In the genomic region with DNA sequence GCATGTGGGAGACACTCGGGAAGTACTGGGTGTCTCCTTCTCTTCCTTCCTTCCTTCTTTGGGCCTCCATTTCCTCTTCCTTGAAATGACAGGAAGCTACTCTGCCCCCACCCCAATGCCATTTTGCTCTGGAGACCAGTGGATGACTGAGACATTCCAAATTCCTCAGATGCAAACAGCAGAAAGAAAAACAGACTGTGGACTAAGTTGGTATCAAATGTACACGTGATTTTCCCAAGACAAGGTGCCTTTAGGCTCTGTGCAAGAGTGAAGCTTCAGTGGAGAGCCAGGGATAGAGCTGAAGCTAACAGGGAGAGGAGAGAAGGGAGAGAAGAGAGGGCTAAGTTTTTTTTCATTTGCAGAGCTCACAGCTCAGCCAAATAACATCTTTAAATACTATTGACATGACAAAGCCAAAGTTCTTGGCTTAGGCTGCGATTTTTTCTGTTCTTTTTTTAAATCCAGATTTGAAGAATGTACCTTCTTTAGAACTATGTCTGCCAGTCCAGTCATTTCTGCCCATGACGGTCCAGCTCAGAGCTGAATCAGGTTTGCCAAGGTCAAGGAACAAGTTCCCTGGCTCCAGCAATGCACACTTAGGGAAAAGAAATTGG, we compare ENCODE assay signal across 11 cellular contexts.
DNase-seq lines count a peak whose midpoint lies in the region; ATAC-seq and TF ChIP-seq lines count a peak whose summit lies in the region.
"Had no signal": no experiment of that assay in that cellular context is flagged by ENCODE, and none has a peak within 500 bp of the region (broad histone marks: within the 10 kb centered on the region; RNA-seq: fewer than 3 reads in every experiment).

No MANE protein-coding gene starts in this region.

- no peak for TF ChIP-seq CTCF in thoracic aorta (IDR thresholded peaks at IDR 0.05)

- intact Hi-C loops in posterior cingulate gyrus (cut with DNase I) = no loop called here

- POLR2A ChIA-PET in activated CD4-positive, alpha-beta memory T cell treated with anti-CD3 and anti-CD28 coated beads, Interleukin-2, amount 10 ng/mL, durations not matched to agents 7 days and 5 days (lab: Charles Lee) = interaction anchor here (1.0 to 1.6 kb wide), 2 partner anchors 17 to 26 kb away, joined by 5 to 6 read pairs; no protein-coding TSS in a partner anchor

- peak overlapping the region; percentile 40 for H3K27ac Mint-ChIP-seq in activated CD4-positive, alpha-beta memory T cell treated with anti-CD3 and anti-CD28 coated beads, Interleukin-2, amount 10 ng/mL, durations not matched to agents 7 days and 5 days
- H3K27ac Mint-ChIP-seq in immature natural killer cell = peak overlapping the region; percentile 77 to 97 (median 90)
- H3K27ac Mint-ChIP-seq: stimulated activated naive CD8-positive, alpha-beta T cell treated with anti-CD3 and anti-CD28 coated beads, Interleukin-15, amount 100 ng/mL, for 72 hours had no signal

- H3K4me1 Mint-ChIP-seq in activated CD4-positive, alpha-beta memory T cell treated with anti-CD3 and anti-CD28 coated beads, Interleukin-2, amount 10 ng/mL, durations not matched to agents 7 days and 5 days = peaks cover 33% of the 10 kb centered on the region
- peaks cover 45 to 49% of the 10 kb centered on the region in 2 donors for H3K4me1 Mint-ChIP-seq in immature natural killer cell

- peak; percentile 43 for DNase-seq in activated CD8-positive, alpha-beta memory T cell treated with anti-CD3 and anti-CD28 coated beads, Interleukin-2, amount 50 U/mL, for 48 hours
- DNase-seq in activated CD8-positive, alpha-beta memory T cell treated with anti-CD3 and anti-CD28 coated beads for 24 hours = no peak
- no peak for DNase-seq in activated CD4-positive, alpha-beta memory T cell treated with anti-CD3 and anti-CD28 coated beads, Interleukin-2, amount 10 ng/mL, durations not matched to agents 7 days and 5 days
- DNase-seq in immature natural killer cell = no peak
- no peak for DNase-seq in thoracic aorta (ENCODE audit: low spot score)
- DNase-seq in stimulated activated CD8-positive, alpha-beta memory T cell treated with anti-CD3 and anti-CD28 coated beads, Interleukin-4, amount 100 ng/mL, for 48 hours = no peak
- DNase-seq in islet precursor cell = no peak
- no peak for DNase-seq in posterior cingulate gyrus
- DNase-seq: head of caudate nucleus; stimulated activated naive CD8-positive, alpha-beta T cell treated with anti-CD3 and anti-CD28 coated beads, Interleukin-15, amount 100 ng/mL, for 72 hours had no signal

- H3K27me3 Mint-ChIP-seq in activated CD4-positive, alpha-beta memory T cell treated with anti-CD3 and anti-CD28 coated beads, Interleukin-2, amount 10 ng/mL, durations not matched to agents 7 days and 5 days = no peaks in the 10 kb centered on the region
- peaks cover 0 to 2% (median 0%) of the 10 kb centered on the region in 3 donors for H3K27me3 Mint-ChIP-seq in immature natural killer cell (ENCODE audit: low read depth in 3 of 3)
- H3K27me3 Mint-ChIP-seq: stimulated activated naive CD8-positive, alpha-beta T cell treated with anti-CD3 and anti-CD28 coated beads, Interleukin-15, amount 100 ng/mL, for 72 hours had no signal

- H3K36me3 ChIP-seq in thoracic aorta = no peaks in the 10 kb centered on the region
- H3K36me3 ChIP-seq: prostate gland had no signal

- no peaks in the 10 kb centered on the region for H3K27me3 ChIP-seq in thoracic aorta (replicated peaks; ENCODE audit: insufficient read depth)

- no peaks in the 10 kb centered on the region for H3K9me3 Mint-ChIP-seq in activated CD4-positive, alpha-beta memory T cell treated with anti-CD3 and anti-CD28 coated beads, Interleukin-2, amount 10 ng/mL, durations not matched to agents 7 days and 5 days
- H3K9me3 Mint-ChIP-seq in immature natural killer cell = no peaks in the 10 kb centered on the region
- H3K9me3 Mint-ChIP-seq: stimulated activated naive CD8-positive, alpha-beta T cell treated with anti-CD3 and anti-CD28 coated beads, Interleukin-15, amount 100 ng/mL, for 72 hours had no signal

- CTCF ChIA-PET in activated CD4-positive, alpha-beta memory T cell treated with anti-CD3 and anti-CD28 coated beads, Interleukin-2, amount 10 ng/mL, durations not matched to agents 7 days and 5 days (lab: Charles Lee) = interaction anchor here (0.8 kb wide), 1 partner anchor 348 kb away, joined by 3 read pairs; no protein-coding TSS in a partner anchor

- no peaks in the 10 kb centered on the region for H3K36me3 Mint-ChIP-seq in activated CD4-positive, alpha-beta memory T cell treated with anti-CD3 and anti-CD28 coated beads, Interleukin-2, amount 10 ng/mL, durations not matched to agents 7 days and 5 days (ENCODE audit: low read depth)
- H3K36me3 Mint-ChIP-seq in immature natural killer cell = no peaks in the 10 kb centered on the region

- ATAC-seq in thoracic aorta (ENCODE audit: insufficient number of reproducible peaks, low FRiP score, low read depth) = peak; percentile 13

- no peaks in the 10 kb centered on the region for H3K9me3 ChIP-seq in thoracic aorta
- H3K9me3 ChIP-seq: prostate gland had no signal

- no peak overlapping the region for H3K4me3 Mint-ChIP-seq in activated CD4-positive, alpha-beta memory T cell treated with anti-CD3 and anti-CD28 coated beads, Interleukin-2, amount 10 ng/mL, durations not matched to agents 7 days and 5 days
- peak overlapping the region; percentile 2 to 24 (median 11) for H3K4me3 Mint-ChIP-seq in immature natural killer cell

- H3K4me3 ChIP-seq in thoracic aorta = no peak overlapping the region
- H3K4me3 ChIP-seq: prostate gland had no signal

- peak overlapping the region; percentile 67 to 83 for H3K27ac ChIP-seq in thoracic aorta
- H3K27ac ChIP-seq: prostate gland had no signal

- H3K4me1 ChIP-seq in thoracic aorta (ENCODE audit: control insufficient read depth in 1 of 2, low read depth in 2 of 2) = peaks cover 31 to 71% of the 10 kb centered on the region in 2 donors
- H3K4me1 ChIP-seq: prostate gland had no signal
